Comparison of ENCODE assay signal across 8 cellular contexts in the genomic region with DNA sequence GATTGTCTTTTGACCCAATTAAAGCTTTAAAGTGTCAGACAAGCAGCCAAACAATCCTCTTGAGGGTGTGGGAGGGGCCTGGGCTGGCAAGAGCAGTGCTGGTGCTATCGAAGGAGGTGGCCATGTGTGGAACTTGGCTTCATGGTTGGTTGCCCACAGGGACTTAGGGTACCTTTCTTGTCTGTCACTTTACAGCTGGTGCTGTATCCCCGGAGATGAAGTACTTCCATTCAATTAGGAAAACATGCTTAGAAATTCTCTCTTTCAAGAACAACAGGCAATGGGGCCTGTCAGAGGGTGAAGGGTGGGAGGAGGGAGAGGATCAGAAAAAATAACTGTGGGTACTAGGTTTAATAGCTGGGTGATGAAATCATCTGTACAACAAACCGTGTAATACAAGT.
DNase-seq lines count a peak whose midpoint lies in the region; ATAC-seq, FAIRE-seq and TF ChIP-seq lines count a peak whose summit lies in the region.

No MANE protein-coding gene starts in this region.

- FAIRE-seq in pancreas (lab: Jason Lieb, UNC) = no peak

- H3K9me3 ChIP-seq in pancreas = no peaks in the 10 kb centered on the region
- H3K9me3 ChIP-seq in endodermal cell (ENCODE audit: control insufficient read depth, low read length) = no peaks in the 10 kb centered on the region

- no peak for TF ChIP-seq CTCF in GM06990 (IDR thresholded peaks at IDR 0.05; ENCODE audit: insufficient read depth, low read length, poor library complexity, severe bottlenecking)
- no peak for TF ChIP-seq CTCF in brain microvascular endothelial cell (IDR thresholded peaks at IDR 0.05; ENCODE audit: low read depth, low read length, missing control alignments)
- TF ChIP-seq CTCF in pancreas (IDR thresholded peaks at IDR 0.05) = no peak
- no peak for TF ChIP-seq CTCF in endodermal cell (conservative IDR thresholded peaks at IDR 0.05)

- ATAC-seq in GM21528 (IDR thresholded peaks at IDR 0.05; ENCODE audit: low FRiP score, unreplicated experiment) = peak; percentile 53
- ATAC-seq in pancreas = peak; percentile 10 to 51 (median 30)

- 75 to 83% methylated on average over 3 of the region's 3 CpGs for WGBS in pancreas, 2 donors
- WGBS in endodermal cell (ENCODE audit: insufficient coverage in 1 of 2, insufficient read length in 1 of 2), 2 experiments = 40 to 93% methylated on average over 1 to 2 of the region's 3 CpGs

- in situ Hi-C loops in brain microvascular endothelial cell (cut with HindIII; ENCODE audit: low pct_ligation_motif_present, low sequenced_read_pairs) = no loop called here

- intact Hi-C loops in pancreas (cut with DNase I) = no loop called here

- no peak overlapping the region for H3K27ac Mint-ChIP-seq in endodermal cell

- DNase-seq in GM06990 (ENCODE audit: extremely low read depth, insufficient read length) (peak; percentile 37), M059J (ENCODE audit: low read depth) (peak; percentile 61), brain microvascular endothelial cell (no peak), pancreas (no peak), NOMO-1 (lab: John Stamatoyannopoulos, UW; ENCODE audit: unreplicated experiment in 2 of 2) (no peak), endodermal cell (no peak), AG20443 (ENCODE audit: low spot score) (no peak)

- H3K36me3 ChIP-seq in GM06990 (ENCODE audit: control insufficient read depth, insufficient read depth, low read length) (no peaks in the 10 kb centered on the region), brain microvascular endothelial cell (replicated peaks) (no peaks in the 10 kb centered on the region), pancreas (no peaks in the 10 kb centered on the region), endodermal cell (ENCODE audit: control insufficient read depth, insufficient read depth, low read length) (peaks cover 26% of the 10 kb centered on the region)

- H3K9ac ChIP-seq in endodermal cell (ENCODE audit: extremely low read depth, low read length, poor library complexity, severe bottlenecking) = no peak overlapping the region

- H3K27ac ChIP-seq in brain microvascular endothelial cell (peak overlapping the region; percentile 32), pancreas (peak overlapping the region in 2 of 4 donors; percentile 51 to 59), endodermal cell (ENCODE audit: low read depth, low read length) (no peak overlapping the region)

- H3K4me1 ChIP-seq in pancreas (peaks cover 0 to 14% (median 11%) of the 10 kb centered on the region in 3 donors), endodermal cell (ENCODE audit: control insufficient read depth, insufficient read depth, low read length) (no peaks in the 10 kb centered on the region)

- H3K9me3 Mint-ChIP-seq in endodermal cell = no peaks in the 10 kb centered on the region

- no peak overlapping the region for H3K4me3 Mint-ChIP-seq in endodermal cell

- H3K27me3 ChIP-seq in GM06990 (replicated peaks; ENCODE audit: control insufficient read depth, insufficient read depth, low read length) (no peaks in the 10 kb centered on the region), brain microvascular endothelial cell (replicated peaks) (no peaks in the 10 kb centered on the region), pancreas (no peaks in the 10 kb centered on the region), endodermal cell (ENCODE audit: control insufficient read depth, insufficient read depth, low read length, poor library complexity, severe bottlenecking) (no peaks in the 10 kb centered on the region)

- peaks cover 7% of the 10 kb centered on the region for H3K36me3 Mint-ChIP-seq in endodermal cell (ENCODE audit: low read depth)

- H3K4me3 ChIP-seq in GM06990 (replicated peaks; ENCODE audit: low read depth, low read length) (no peak overlapping the region), brain microvascular endothelial cell (ENCODE audit: low read depth, low read length) (no peak overlapping the region), pancreas (no peak overlapping the region), endodermal cell (ENCODE audit: low read length) (no peak overlapping the region)

- H3K4me1 Mint-ChIP-seq in endodermal cell = peaks cover 2% of the 10 kb centered on the region

- no peaks in the 10 kb centered on the region for H3K27me3 Mint-ChIP-seq in endodermal cell (ENCODE audit: insufficient read depth)

Comparison
In these comparisons a context has a peak if more than half of its experiments do, and no peak if none do; other contexts are left out.
1. DNase-seq: peak in GM06990 (single experiment) and M059J (single experiment); none in brain microvascular endothelial cell (single experiment), pancreas (0 of 6), NOMO-1 (0 of 2), endodermal cell (single experiment) and AG20443 (single experiment).